Comparison of ENCODE assay signal across 11 cellular contexts in genomic region chr1:51058863-51059262, GRCh38. TPM values are rescaled to one million over a fixed set of nuclear protein-coding genes. Genes with fewer than 3 reads are reported as not detected.
DNase-seq lines count a peak whose midpoint lies in the region; ATAC-seq and TF ChIP-seq lines count a peak whose summit lies in the region.
"Had no signal": no experiment of that assay in that cellular context is flagged by ENCODE, and none has a peak within 500 bp of the region (broad histone marks: within the 10 kb centered on the region; RNA-seq: fewer than 3 reads in every experiment).

No MANE protein-coding gene starts in this region.

- no peak overlapping the region for H3K4me3 ChIP-seq in astrocyte of the cerebellum (ENCODE audit: low read depth, low read length)
- no peak overlapping the region for H3K4me3 ChIP-seq in left lung
- no peak overlapping the region for H3K4me3 ChIP-seq in right cardiac atrium (ENCODE audit: low read length)
- H3K4me3 ChIP-seq: MG63 had no signal

- H3K9me3 ChIP-seq in left lung (peaks cover 0 to 13% of the 10 kb centered on the region in 2 donors), right cardiac atrium (ENCODE audit: control insufficient read depth, low read length) (no peaks in the 10 kb centered on the region)

- peak; percentile 66 for ATAC-seq in HG02852 (IDR thresholded peaks at IDR 0.05; ENCODE audit: unreplicated experiment)
- peak; percentile 62 for ATAC-seq in left lung
- ATAC-seq in right cardiac atrium: no peak

- H3K36me3 ChIP-seq in left lung: no peaks in the 10 kb centered on the region
- H3K36me3 ChIP-seq: MG63 had no signal

- H3K27ac ChIP-seq in left lung (no peak overlapping the region), right cardiac atrium (ENCODE audit: low read length) (no peak overlapping the region)

- no peaks in the 10 kb centered on the region for H3K27me3 ChIP-seq in left lung
- H3K27me3 ChIP-seq in right cardiac atrium (ENCODE audit: control insufficient read depth, insufficient read depth): no peaks in the 10 kb centered on the region
- H3K27me3 ChIP-seq: MG63 had no signal

- WGBS in right cardiac atrium: 85% methylated on average over 5 of the region's 5 CpGs

- DNase-seq in DMS53 treated with DMSO at 0.1 percent for 48 hours (lab: John Stamatoyannopoulos, UW; ENCODE audit: unreplicated experiment) (peak; percentile 16), astrocyte of the cerebellum (ENCODE audit: low read depth) (no peak), left lung (no peak), right cardiac atrium (no peak), NCI-H510A treated with DMSO at 0.1 percent for 48 hours (lab: John Stamatoyannopoulos, UW) (no peak)
- no peak for DNase-seq in stimulated activated CD4-positive, alpha-beta T cell treated with anti-CD3 and anti-CD28 coated beads, Interleukin-2, amount 100 ng/mL, for 24 hours
- DNase-seq in activated naive CD4-positive, alpha-beta T cell treated with anti-CD3 and anti-CD28 coated beads, Interleukin-2, amount 50 U/mL, for 16 hours: no peak
- DNase-seq: activated CD4-positive, alpha-beta T cell treated with anti-CD3 and anti-CD28 coated beads, Interleukin-2, amount 50 U/mL, for 1 hour; MG63 had no signal

- H3K4me1 ChIP-seq in left lung (no peaks in the 10 kb centered on the region), right cardiac atrium (ENCODE audit: control insufficient read depth, insufficient read depth, low read length) (no peaks in the 10 kb centered on the region)

- in situ Hi-C loops in astrocyte of the cerebellum (cut with HindIII; ENCODE audit: low sequenced_read_pairs): no loop called here

- TF ChIP-seq CTCF in astrocyte of the cerebellum (IDR thresholded peaks at IDR 0.05; ENCODE audit: low read depth, low read length, missing control alignments): peak; percentile 33
- no peak for TF ChIP-seq CTCF in left lung (IDR thresholded peaks at IDR 0.05)

- intact Hi-C loops in left lung (cut with DNase I) (no loop called here), right cardiac atrium (cut with DNase I) (no loop called here)

RNA-seq across cellular contexts. Expression of gene C1orf185, which starts 43.2 kb away (rescaled TPM):
- not detected for total RNA-seq in left lung
- not detected for total RNA-seq in right cardiac atrium
- not detected for polyA plus RNA-seq in right cardiac atrium
- total RNA-seq: omental fat pad had no signal

Comparison
In these comparisons a context has a peak if more than half of its experiments do, and no peak if none do; other contexts are left out.
1. ATAC-seq: peak in HG02852 (single experiment) and left lung (single experiment); none in right cardiac atrium (0 of 2).